Comparison of ENCODE assay signal across 1 cellular context in the genomic region with DNA sequence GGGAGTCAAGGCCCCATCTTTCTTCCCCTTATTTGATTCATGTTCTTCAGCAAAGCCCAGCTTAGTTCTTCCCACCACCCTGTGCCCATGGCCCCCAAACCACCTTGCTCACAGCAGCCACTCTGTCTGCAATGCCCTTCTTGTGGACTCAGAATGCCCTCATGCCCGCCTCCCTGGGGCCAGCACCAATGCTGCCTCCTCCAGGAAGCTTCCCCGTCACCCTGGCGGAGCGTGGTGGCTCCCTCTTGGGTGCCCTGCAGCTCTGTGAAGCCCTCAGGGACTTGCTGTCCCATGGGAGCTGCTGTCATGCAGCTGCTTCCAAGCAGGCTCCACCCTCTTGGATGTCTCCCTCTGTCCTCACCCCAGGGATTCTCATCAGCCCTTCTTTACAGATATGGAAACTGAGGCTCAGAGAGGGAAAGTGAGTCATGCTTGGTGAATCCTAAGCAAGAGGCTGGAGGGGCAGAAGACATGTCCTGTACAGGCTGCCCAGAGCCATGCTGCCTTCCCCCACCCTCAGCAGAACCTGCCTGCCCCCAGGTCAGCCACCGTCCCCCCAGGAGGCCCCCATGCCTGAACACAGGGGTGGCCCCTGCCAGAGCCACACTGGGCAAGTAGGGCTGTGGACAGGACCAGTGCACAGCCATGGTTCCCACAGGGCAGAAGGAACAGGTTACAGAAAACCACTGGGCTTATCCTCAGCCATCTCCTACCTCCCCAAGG.
TF ChIP-seq lines count a peak whose summit lies in the region.

No MANE protein-coding gene starts in this region.

TF ChIP-seq in K562, 482 proteins besides CTCF, POLR2A, EP300 and RAD21:
- TF ChIP-seq ZNF589 (CRISPR knock-in tag; IDR thresholded peaks at IDR 0.05; ENCODE audit: low read depth) (peak; percentile 32; the same call in 1 of the 2 replicates), NFE2 (IDR thresholded peaks at IDR 0.05; ENCODE audit: low read depth) (no peak), ZFPM2 (CRISPR knock-in tag; IDR thresholded peaks at IDR 0.05) (no peak)
- TF ChIP-seq, protein P1, sequence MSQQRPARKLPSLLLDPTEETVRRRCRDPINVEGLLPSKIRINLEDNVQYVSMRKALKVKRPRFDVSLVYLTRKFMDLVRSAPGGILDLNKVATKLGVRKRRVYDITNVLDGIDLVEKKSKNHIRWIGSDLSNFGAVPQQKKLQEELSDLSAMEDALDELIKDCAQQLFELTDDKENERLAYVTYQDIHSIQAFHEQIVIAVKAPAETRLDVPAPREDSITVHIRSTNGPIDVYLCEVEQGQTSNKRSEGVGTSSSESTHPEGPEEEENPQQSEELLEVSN (IDR thresholded peaks at IDR 0.05; ENCODE audit: borderline replicate concordance in 1 of 2, extremely low read depth in 1 of 2, insufficient read depth in 1 of 2, insufficient read length in 1 of 2, low read depth in 1 of 2, low read length in 1 of 2, poor library complexity in 1 of 2, severe bottlenecking in 1 of 2) = no peak
